In the genomic region with DNA sequence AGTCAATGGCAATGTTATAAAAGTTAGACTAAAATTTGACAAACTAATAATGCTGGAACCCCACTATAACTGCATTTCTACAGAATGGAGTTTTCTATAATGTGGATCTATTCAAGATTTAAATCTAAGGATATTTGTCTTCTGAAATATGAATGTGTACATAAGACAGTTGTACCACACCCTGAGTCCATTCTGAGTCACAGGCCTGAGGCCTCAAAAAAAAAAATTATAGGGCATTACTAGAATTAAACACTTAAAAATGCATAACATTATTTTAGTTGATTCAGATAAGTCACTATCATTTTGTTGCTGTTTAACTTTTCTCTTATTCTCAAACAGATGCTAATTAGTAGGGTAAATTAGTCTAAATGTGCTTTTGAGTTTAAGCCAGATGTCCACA, we compare ENCODE assay signal across 19 cellular contexts. TPM values are rescaled to one million over a fixed set of nuclear protein-coding genes. Genes with fewer than 3 reads are reported as not detected.
DNase-seq lines count a peak whose midpoint lies in the region; ATAC-seq, FAIRE-seq and TF ChIP-seq lines count a peak whose summit lies in the region.
"Had no signal": no experiment of that assay in that cellular context is flagged by ENCODE, and none has a peak within 500 bp of the region (broad histone marks: within the 10 kb centered on the region; RNA-seq: fewer than 3 reads in every experiment).

No MANE protein-coding gene starts in this region.

- TF ChIP-seq CTCF in bronchial epithelial cell (IDR thresholded peaks at IDR 0.05; ENCODE audit: insufficient read depth, low read length, severe bottlenecking) = no peak
- TF ChIP-seq CTCF in endothelial cell (IDR thresholded peaks at IDR 0.05; ENCODE audit: unreplicated experiment) = no peak

- CTCF ChIA-PET in activated CD4-positive, alpha-beta memory T cell treated with anti-CD3 and anti-CD28 coated beads, Interleukin-2, amount 10 ng/mL, durations not matched to agents 7 days and 5 days (lab: Charles Lee) = no interaction called here
- CTCF ChIA-PET in T-cell (lab: Charles Lee) = interaction anchor here in 1 of 2 donors (0.7 kb wide), 1 partner anchor 8 kb away, joined by 3 read pairs; no protein-coding TSS in a partner anchor

- no peak for FAIRE-seq in bronchial epithelial cell (lab: Jason Lieb, UNC)
- FAIRE-seq: H1, K562 had no signal

- ATAC-seq in left colon (peak; percentile 85), T-cell (replicated peaks in 1 of 4) (no peak), GM19467 (IDR thresholded peaks at IDR 0.05; ENCODE audit: unreplicated experiment) (no peak)
- ATAC-seq: K562, T-helper 17 cell had no signal

- H3K27me3 ChIP-seq in bronchial epithelial cell (ENCODE audit: control insufficient read depth, insufficient read depth, low read length) = no peaks in the 10 kb centered on the region
- H3K27me3 ChIP-seq: dorsolateral prefrontal cortex, neutrophil had no signal

- H3K36me3 ChIP-seq in bronchial epithelial cell (ENCODE audit: control insufficient read depth, insufficient read depth, low read length) = no peaks in the 10 kb centered on the region
- H3K36me3 ChIP-seq: neutrophil had no signal

- H3K27me3 Mint-ChIP-seq in activated CD4-positive, alpha-beta memory T cell treated with anti-CD3 and anti-CD28 coated beads, Interleukin-2, amount 10 ng/mL, durations not matched to agents 7 days and 5 days = no peaks in the 10 kb centered on the region
- H3K27me3 Mint-ChIP-seq in T-cell = no peaks in the 10 kb centered on the region
- H3K27me3 Mint-ChIP-seq in endothelial cell (ENCODE audit: unreplicated experiment) = no peaks in the 10 kb centered on the region
- H3K27me3 Mint-ChIP-seq: T-helper 17 cell had no signal

- H3K4me3 Mint-ChIP-seq in activated CD4-positive, alpha-beta memory T cell treated with anti-CD3 and anti-CD28 coated beads, Interleukin-2, amount 10 ng/mL, durations not matched to agents 7 days and 5 days = no peak overlapping the region
- H3K4me3 Mint-ChIP-seq in T-cell (no peak overlapping the region), endothelial cell (ENCODE audit: unreplicated experiment) (no peak overlapping the region)
- H3K4me3 Mint-ChIP-seq: T-helper 17 cell had no signal

- peak; percentile 23 for DNase-seq in AG20443 (ENCODE audit: low spot score)
- peak; percentile 56 for DNase-seq in NCI-H226
- peak; percentile 87 for DNase-seq in bronchial epithelial cell (ENCODE audit: low read depth)
- DNase-seq in left colon = no peak
- DNase-seq in activated CD4-positive, alpha-beta memory T cell treated with anti-CD3 and anti-CD28 coated beads, Interleukin-2, amount 10 ng/mL, durations not matched to agents 7 days and 5 days = no peak
- DNase-seq in T-cell = no peak
- no peak for DNase-seq in endothelial cell (ENCODE audit: low spot score)
- DNase-seq: activated CD4-positive, alpha-beta T cell treated with anti-CD3 and anti-CD28 coated beads for 48 hours; COR-L47; dorsolateral prefrontal cortex; NCI-H1417 treated with DMSO at 0.1 percent for 48 hours; NCI-H524 treated with DMSO at 0.1 percent for 48 hours; stimulated activated naive CD4-positive, alpha-beta T cell treated with Interleukin-2 at 50 U/mL for 16 hours; T-helper 17 cell had no signal

- POLR2A ChIA-PET in activated CD4-positive, alpha-beta memory T cell treated with anti-CD3 and anti-CD28 coated beads, Interleukin-2, amount 10 ng/mL, durations not matched to agents 7 days and 5 days (lab: Charles Lee) = no interaction called here
- POLR2A ChIA-PET in T-cell (lab: Charles Lee) = no interaction called here

- H3K4me1 Mint-ChIP-seq in activated CD4-positive, alpha-beta memory T cell treated with anti-CD3 and anti-CD28 coated beads, Interleukin-2, amount 10 ng/mL, durations not matched to agents 7 days and 5 days = no peaks in the 10 kb centered on the region
- H3K4me1 Mint-ChIP-seq in T-cell (peaks cover 8 to 13% (median 10%) of the 10 kb centered on the region in 3 donors), endothelial cell (ENCODE audit: unreplicated experiment) (peaks cover 9% of the 10 kb centered on the region)

- intact Hi-C loops in left colon (cut with DNase I, micrococcal nuclease) = no loop called here

- no peaks in the 10 kb centered on the region for H3K36me3 Mint-ChIP-seq in activated CD4-positive, alpha-beta memory T cell treated with anti-CD3 and anti-CD28 coated beads, Interleukin-2, amount 10 ng/mL, durations not matched to agents 7 days and 5 days (ENCODE audit: low read depth)
- H3K36me3 Mint-ChIP-seq in T-cell = no peaks in the 10 kb centered on the region
- no peaks in the 10 kb centered on the region for H3K36me3 Mint-ChIP-seq in endothelial cell (ENCODE audit: low read depth, unreplicated experiment)

- H3K9me3 Mint-ChIP-seq in activated CD4-positive, alpha-beta memory T cell treated with anti-CD3 and anti-CD28 coated beads, Interleukin-2, amount 10 ng/mL, durations not matched to agents 7 days and 5 days = no peaks in the 10 kb centered on the region
- H3K9me3 Mint-ChIP-seq in T-cell = no peaks in the 10 kb centered on the region
- no peaks in the 10 kb centered on the region for H3K9me3 Mint-ChIP-seq in endothelial cell (ENCODE audit: unreplicated experiment)

- H3K4me3 ChIP-seq in bronchial epithelial cell (ENCODE audit: low read depth, low read length) = no peak overlapping the region
- H3K4me3 ChIP-seq: dorsolateral prefrontal cortex, K562, skin epidermis had no signal

- no peak overlapping the region for H3K27ac Mint-ChIP-seq in activated CD4-positive, alpha-beta memory T cell treated with anti-CD3 and anti-CD28 coated beads, Interleukin-2, amount 10 ng/mL, durations not matched to agents 7 days and 5 days
- H3K27ac Mint-ChIP-seq in T-cell (no peak overlapping the region), endothelial cell (ENCODE audit: unreplicated experiment) (no peak overlapping the region)
- H3K27ac Mint-ChIP-seq: T-helper 17 cell had no signal

RNA-seq across cellular contexts. Expression of a gene that starts 42.2 kb away (rescaled TPM):
- total RNA-seq in bronchial epithelial cell (7.4 and 9.3 TPM in 2 replicates), left colon (10 to 100 TPM in 1 of 2 donors, 1 to 10 TPM in 1; 8.0 to 21.5 TPM), T-cell (1 to 10 TPM in 4 of 5 donors, under 1 TPM in 1; 0.40 to 1.9 (median 1.3) TPM), endothelial cell (ENCODE audit: unreplicated experiment) (243 TPM)
- 1 to 10 TPM; 1.6 to 1.7 TPM for total RNA-seq in activated CD4-positive, alpha-beta memory T cell treated with anti-CD3 and anti-CD28 coated beads, Interleukin-2, amount 10 ng/mL, durations not matched to agents 7 days and 5 days

Comparison
In these comparisons a context has a peak if more than half of its experiments do, and no peak if none do; other contexts are left out.
1. DNase-seq: peak in AG20443 (single experiment), NCI-H226 (single experiment) and bronchial epithelial cell (single experiment); none in left colon (0 of 2), activated CD4-positive, alpha-beta memory T cell treated with anti-CD3 and anti-CD28 coated beads, Interleukin-2, amount 10 ng/mL, durations not matched to agents 7 days and 5 days (single experiment), T-cell (0 of 34) and endothelial cell (single experiment).
2. RNA of a gene that starts 42.2 kb away (total RNA-seq): 243 TPM in endothelial cell (single experiment); 8.0 to 21.5 TPM in left colon, 7.4 to 9.3 TPM in bronchial epithelial cell, 1.6 to 1.7 TPM in activated CD4-positive, alpha-beta memory T cell treated with anti-CD3 and anti-CD28 coated beads, Interleukin-2, amount 10 ng/mL, durations not matched to agents 7 days and 5 days and 0.40 to 1.9 TPM in T-cell; every median in the first group is over 10 times any median in the second.